1 cellular context compared by ENCODE assay signal in the genomic region with DNA sequence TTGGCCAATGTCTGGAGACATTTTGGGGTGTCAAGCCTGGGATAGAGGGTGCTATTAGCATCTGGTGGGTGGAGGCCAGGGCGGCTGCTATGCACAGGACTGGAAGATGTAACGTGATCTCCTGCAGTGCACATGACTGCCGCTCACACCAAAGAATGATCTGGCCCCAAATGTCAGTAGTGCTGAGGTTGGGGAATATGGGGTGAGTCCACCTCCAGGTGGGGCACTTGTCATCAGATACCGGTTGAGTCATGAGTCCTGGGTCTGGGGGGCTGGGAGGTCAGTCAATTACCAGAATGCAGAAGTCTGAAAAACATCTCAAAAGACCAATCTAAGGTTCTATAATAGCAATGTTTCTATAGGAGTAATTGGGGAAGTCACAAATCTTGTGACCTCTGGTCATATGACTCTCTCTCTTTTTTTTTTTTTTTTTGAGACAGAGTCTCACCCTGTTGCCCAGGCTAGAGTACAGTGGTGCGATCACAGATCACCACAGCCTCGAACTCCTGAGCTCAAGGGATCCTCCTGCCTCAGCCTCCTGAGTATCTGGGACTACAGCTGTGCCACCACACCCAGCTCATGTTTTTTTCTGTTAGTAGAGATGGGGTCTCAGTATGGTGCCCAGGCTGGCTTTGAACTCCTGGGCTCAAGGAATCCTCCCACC.
TF ChIP-seq lines count a peak whose summit lies in the region.

No MANE protein-coding gene starts in this region.

TF ChIP-seq in liver, 16 proteins besides CTCF, POLR2A, EP300 and RAD21 (continued from another document):
- TF ChIP-seq, protein P1, sequence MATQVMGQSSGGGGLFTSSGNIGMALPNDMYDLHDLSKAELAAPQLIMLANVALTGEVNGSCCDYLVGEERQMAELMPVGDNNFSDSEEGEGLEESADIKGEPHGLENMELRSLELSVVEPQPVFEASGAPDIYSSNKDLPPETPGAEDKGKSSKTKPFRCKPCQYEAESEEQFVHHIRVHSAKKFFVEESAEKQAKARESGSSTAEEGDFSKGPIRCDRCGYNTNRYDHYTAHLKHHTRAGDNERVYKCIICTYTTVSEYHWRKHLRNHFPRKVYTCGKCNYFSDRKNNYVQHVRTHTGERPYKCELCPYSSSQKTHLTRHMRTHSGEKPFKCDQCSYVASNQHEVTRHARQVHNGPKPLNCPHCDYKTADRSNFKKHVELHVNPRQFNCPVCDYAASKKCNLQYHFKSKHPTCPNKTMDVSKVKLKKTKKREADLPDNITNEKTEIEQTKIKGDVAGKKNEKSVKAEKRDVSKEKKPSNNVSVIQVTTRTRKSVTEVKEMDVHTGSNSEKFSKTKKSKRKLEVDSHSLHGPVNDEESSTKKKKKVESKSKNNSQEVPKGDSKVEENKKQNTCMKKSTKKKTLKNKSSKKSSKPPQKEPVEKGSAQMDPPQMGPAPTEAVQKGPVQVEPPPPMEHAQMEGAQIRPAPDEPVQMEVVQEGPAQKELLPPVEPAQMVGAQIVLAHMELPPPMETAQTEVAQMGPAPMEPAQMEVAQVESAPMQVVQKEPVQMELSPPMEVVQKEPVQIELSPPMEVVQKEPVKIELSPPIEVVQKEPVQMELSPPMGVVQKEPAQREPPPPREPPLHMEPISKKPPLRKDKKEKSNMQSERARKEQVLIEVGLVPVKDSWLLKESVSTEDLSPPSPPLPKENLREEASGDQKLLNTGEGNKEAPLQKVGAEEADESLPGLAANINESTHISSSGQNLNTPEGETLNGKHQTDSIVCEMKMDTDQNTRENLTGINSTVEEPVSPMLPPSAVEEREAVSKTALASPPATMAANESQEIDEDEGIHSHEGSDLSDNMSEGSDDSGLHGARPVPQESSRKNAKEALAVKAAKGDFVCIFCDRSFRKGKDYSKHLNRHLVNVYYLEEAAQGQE (IDR thresholded peaks at IDR 0.05) = no peak
- TF ChIP-seq HNF4G (IDR thresholded peaks at IDR 0.05) (no peak), FOXA2 (IDR thresholded peaks at IDR 0.05) (no peak), SP1 (IDR thresholded peaks at IDR 0.05) (no peak), NR2F2 (IDR thresholded peaks at IDR 0.05) (no peak), EGR1 (IDR thresholded peaks at IDR 0.05; ENCODE audit: low read depth in 2 of 2) (no peak), GABPA (IDR thresholded peaks at IDR 0.05 in 1 of 2, conservative IDR thresholded peaks at IDR 0.05 in 1 of 2) (no peak)
- TF ChIP-seq, protein P2, sequence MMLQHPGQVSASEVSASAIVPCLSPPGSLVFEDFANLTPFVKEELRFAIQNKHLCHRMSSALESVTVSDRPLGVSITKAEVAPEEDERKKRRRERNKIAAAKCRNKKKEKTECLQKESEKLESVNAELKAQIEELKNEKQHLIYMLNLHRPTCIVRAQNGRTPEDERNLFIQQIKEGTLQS (IDR thresholded peaks at IDR 0.05) = no peak
- TF ChIP-seq, protein P3, sequence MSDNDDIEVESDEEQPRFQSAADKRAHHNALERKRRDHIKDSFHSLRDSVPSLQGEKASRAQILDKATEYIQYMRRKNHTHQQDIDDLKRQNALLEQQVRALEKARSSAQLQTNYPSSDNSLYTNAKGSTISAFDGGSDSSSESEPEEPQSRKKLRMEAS (IDR thresholded peaks at IDR 0.05) = no peak
